16 cellular contexts compared by ENCODE assay signal in genomic region chr18:10471574-10471973, GRCh38. TPM values are rescaled to one million over a fixed set of nuclear protein-coding genes. Genes with fewer than 3 reads are reported as not detected.
DNase-seq lines count a peak whose midpoint lies in the region; ATAC-seq and TF ChIP-seq lines count a peak whose summit lies in the region.
"Had no signal": no experiment of that assay in that cellular context is flagged by ENCODE, and none has a peak within 500 bp of the region (broad histone marks: within the 10 kb centered on the region; RNA-seq: fewer than 3 reads in every experiment).

No MANE protein-coding gene starts in this region.

- no peaks in the 10 kb centered on the region for H3K9me3 Mint-ChIP-seq in nephron progenitor cell
- no peaks in the 10 kb centered on the region for H3K9me3 Mint-ChIP-seq in CD4-positive, alpha-beta T cell
- H3K9me3 Mint-ChIP-seq: CD8-positive, alpha-beta T cell had no signal

- peak overlapping the region; percentile 100 for H3K27ac ChIP-seq in A673 (ENCODE audit: low read depth, low read length, poor library complexity, severe bottlenecking)
- H3K27ac ChIP-seq in caudate nucleus (ENCODE audit: low read depth, low read length) = peak overlapping the region; percentile 7
- no peak overlapping the region for H3K27ac ChIP-seq in CD4-positive, alpha-beta T cell (ENCODE audit: low read depth, low read length)
- H3K27ac ChIP-seq: A549, GM23248 had no signal

- no peaks in the 10 kb centered on the region for H3K27me3 Mint-ChIP-seq in nephron progenitor cell (ENCODE audit: low read depth, poor library complexity)
- peaks cover 30% of the 10 kb centered on the region for H3K27me3 Mint-ChIP-seq in CD4-positive, alpha-beta T cell

- no peaks in the 10 kb centered on the region for H3K9me3 ChIP-seq in A673 (ENCODE audit: low read depth, low read length, poor library complexity, severe bottlenecking)
- H3K9me3 ChIP-seq in CD4-positive, alpha-beta T cell (ENCODE audit: control insufficient read depth, low read length) = no peaks in the 10 kb centered on the region
- H3K9me3 ChIP-seq: A549, Caco-2 had no signal

- H3K27ac Mint-ChIP-seq in nephron progenitor cell = peak overlapping the region; percentile 81
- H3K27ac Mint-ChIP-seq in CD4-positive, alpha-beta T cell = no peak overlapping the region
- H3K27ac Mint-ChIP-seq: CD8-positive, alpha-beta T cell had no signal

- TF ChIP-seq CTCF in A673 (conservative IDR thresholded peaks at IDR 0.05; ENCODE audit: low read depth, low read length) (no peak), nephron progenitor cell (IDR thresholded peaks at IDR 0.05) (no peak)
- no peak for TF ChIP-seq CTCF in CD4-positive, alpha-beta T cell (IDR thresholded peaks at IDR 0.05)

- no peak overlapping the region for H3K4me3 Mint-ChIP-seq in nephron progenitor cell
- H3K4me3 Mint-ChIP-seq in CD4-positive, alpha-beta T cell = no peak overlapping the region
- H3K4me3 Mint-ChIP-seq: CD8-positive, alpha-beta T cell had no signal

- peaks cover 47% of the 10 kb centered on the region for H3K36me3 Mint-ChIP-seq in nephron progenitor cell (ENCODE audit: low read depth)
- H3K36me3 Mint-ChIP-seq in CD4-positive, alpha-beta T cell (ENCODE audit: low read depth) = no peaks in the 10 kb centered on the region
- H3K36me3 Mint-ChIP-seq: CD8-positive, alpha-beta T cell had no signal

- CTCF ChIA-PET in A673 (lab: Charles Lee) = no interaction called here
- CTCF ChIA-PET in CD4-positive, alpha-beta T cell (lab: Charles Lee) = no interaction called here

- H3K36me3 ChIP-seq in A673 (ENCODE audit: insufficient read depth, low read length, poor library complexity, severe bottlenecking) = peaks cover 94% of the 10 kb centered on the region

- H3K4me3 ChIP-seq in A673 (ENCODE audit: low read depth, low read length, poor library complexity, severe bottlenecking) = no peak overlapping the region
- H3K4me3 ChIP-seq: A549, GM23248 had no signal

- no peak for ATAC-seq in CD4-positive, alpha-beta T cell (ENCODE audit: poor library complexity)
- ATAC-seq: A549; CD8-positive, alpha-beta T cell had no signal

- peaks cover 100% of the 10 kb centered on the region for H3K4me1 ChIP-seq in A673 (ENCODE audit: insufficient read depth, low read length, poor library complexity, severe bottlenecking)
- H3K4me1 ChIP-seq: A549, Caco-2 had no signal

- no peak for DNase-seq in A673 (ENCODE audit: low spot score)
- DNase-seq in caudate nucleus (lab: John Stamatoyannopoulos, UW) = no peak
- no peak for DNase-seq in nephron progenitor cell
- no peak for DNase-seq in posterior vena cava (ENCODE audit: low spot score)
- no peak for DNase-seq in CD4-positive, alpha-beta T cell
- DNase-seq in foreskin melanocyte = no peak
- DNase-seq: 8988T; C1 segment of cervical spinal cord; Caco-2; CD8-positive, alpha-beta T cell; DMS153; DND-41; GM23248; H7; HCEC 1CT had no signal

- intact Hi-C loops in A673 (cut with micrococcal nuclease; ENCODE audit: unreplicated experiment) = no loop called here
- intact Hi-C loops in posterior vena cava (cut with DNase I) = no loop called here
- intact Hi-C loops in CD4-positive, alpha-beta T cell (cut with DNase I, micrococcal nuclease) = no loop called here

- H3K27me3 ChIP-seq in A673 (replicated peaks; ENCODE audit: insufficient read depth, low read depth, low read length, poor library complexity) = no peaks in the 10 kb centered on the region
- peaks cover 7% of the 10 kb centered on the region for H3K27me3 ChIP-seq in CD4-positive, alpha-beta T cell (ENCODE audit: control insufficient read depth, insufficient read depth, low read length)

- POLR2A ChIA-PET in A673 (lab: Charles Lee; ENCODE audit: low non-redundant PET) = no interaction called here
- POLR2A ChIA-PET in CD4-positive, alpha-beta T cell (lab: Charles Lee) = no interaction called here

- peaks cover 79% of the 10 kb centered on the region for H3K4me1 Mint-ChIP-seq in nephron progenitor cell
- H3K4me1 Mint-ChIP-seq in CD4-positive, alpha-beta T cell (ENCODE audit: low read depth) = no peaks in the 10 kb centered on the region

- no TSS peak for BruUV-seq in A673 (replicated peaks; lab: Mats Ljungman, UMichigan)

RNA-seq across cellular contexts. Expression of gene APCDD1, which starts 17.1 kb away (rescaled TPM):
- 333 and 355 TPM in 2 replicates for total RNA-seq in A673 (2021)
- 10 to 100 TPM; 13.9 to 38.5 TPM for total RNA-seq in posterior vena cava
- total RNA-seq in CD4-positive, alpha-beta T cell = not detected
- total RNA-seq: CD8-positive, alpha-beta T cell; GM23248 had no signal

RNA-seq across cellular contexts. Expression of gene NAPG, which starts 54.3 kb away (rescaled TPM):
- total RNA-seq in A673 (2021) = 54.0 and 57.5 TPM in 2 replicates
- total RNA-seq in posterior vena cava = 10 to 100 TPM; 29.4 to 43.0 TPM
- total RNA-seq in CD4-positive, alpha-beta T cell = 10 to 100 TPM; 25.9 to 27.3 TPM

Comparison
In these comparisons a context has a peak if more than half of its experiments do, and no peak if none do; other contexts are left out.
1. RNA of gene APCDD1, which starts 17.1 kb away (total RNA-seq): 333 to 355 TPM in A673 and 13.9 to 38.5 TPM in posterior vena cava; not detected in CD4-positive, alpha-beta T cell; every median in the first group is over 10 times any median in the second.